In genomic region chr12:104672501-104673265, GRCh38 we compare ENCODE assay signal across 10 cellular contexts.
DNase-seq lines count a peak whose midpoint lies in the region; ATAC-seq and TF ChIP-seq lines count a peak whose summit lies in the region.
"Had no signal": no experiment of that assay in that cellular context is flagged by ENCODE, and none has a peak within 500 bp of the region (broad histone marks: within the 10 kb centered on the region; RNA-seq: fewer than 3 reads in every experiment).

No MANE protein-coding gene starts in this region.

- no peaks in the 10 kb centered on the region for H3K27me3 Mint-ChIP-seq in activated CD4-positive, alpha-beta T cell treated with anti-CD3 and anti-CD28 coated beads, Interleukin-2, amount 10 ng/mL, durations not matched to agents 24 days and 14 days

- no peak overlapping the region for H3K4me3 ChIP-seq in thyroid gland (replicated peaks in 1 of 3)
- H3K4me3 ChIP-seq: body of pancreas, pancreas had no signal

- H3K9me3 ChIP-seq in thyroid gland = no peaks in the 10 kb centered on the region
- H3K9me3 ChIP-seq: body of pancreas, pancreas had no signal

- H3K4me1 Mint-ChIP-seq in activated CD4-positive, alpha-beta T cell treated with anti-CD3 and anti-CD28 coated beads, Interleukin-2, amount 10 ng/mL, durations not matched to agents 24 days and 14 days = peaks cover 70% of the 10 kb centered on the region

- H3K27ac ChIP-seq in thyroid gland = peak overlapping the region; percentile 87 to 96 (median 90)

- CTCF ChIA-PET in HEK293T (lab: Yijun Ruan, JAX) = interaction anchor here (1.3 kb wide), 1 partner anchor 291 kb away, joined by 3 read pairs; no protein-coding TSS in a partner anchor

- no peaks in the 10 kb centered on the region for H3K27me3 ChIP-seq in thyroid gland
- H3K27me3 ChIP-seq: body of pancreas, pancreas had no signal

- no peak for DNase-seq in activated CD4-positive, alpha-beta T cell treated with anti-CD3 and anti-CD28 coated beads, Interleukin-2, amount 10 ng/mL, durations not matched to agents 24 days and 14 days
- no peak for DNase-seq in activated CD4-positive, alpha-beta T cell treated with anti-CD3 and anti-CD28 coated beads for 48 hours
- DNase-seq in astrocyte of the hippocampus (ENCODE audit: low read depth, low spot score) (peak; percentile 35), kidney glomerular epithelial cell (lab: John Stamatoyannopoulos, UW) (peak; percentile 96), thyroid gland (peak; percentile 86 to 90), HEK293T (ENCODE audit: extremely low spot score) (no peak)
- DNase-seq in activated CD8-positive, alpha-beta memory T cell treated with anti-CD3 and anti-CD28 coated beads, Interleukin-2, amount 50 U/mL, for 48 hours = no peak

- H3K9me3 Mint-ChIP-seq in activated CD4-positive, alpha-beta T cell treated with anti-CD3 and anti-CD28 coated beads, Interleukin-2, amount 10 ng/mL, durations not matched to agents 24 days and 14 days = no peaks in the 10 kb centered on the region

- peaks cover 42 to 52% of the 10 kb centered on the region in 2 donors for H3K4me1 ChIP-seq in thyroid gland

- 62% methylated on average over 8 to 9 of the region's 10 CpGs for WGBS in thyroid gland, 2 donors

- TF ChIP-seq CTCF in thyroid gland (IDR thresholded peaks at IDR 0.05) = no peak

- POLR2A ChIA-PET in HEK293T (lab: Yijun Ruan, JAX) = no interaction called here

- no peak for TF ChIP-seq POLR2A in thyroid gland (IDR thresholded peaks at IDR 0.05)

- no peak overlapping the region for H3K4me3 Mint-ChIP-seq in activated CD4-positive, alpha-beta T cell treated with anti-CD3 and anti-CD28 coated beads, Interleukin-2, amount 10 ng/mL, durations not matched to agents 24 days and 14 days

- no peaks in the 10 kb centered on the region for H3K36me3 ChIP-seq in thyroid gland
- H3K36me3 ChIP-seq: pancreas had no signal

- H3K27ac Mint-ChIP-seq in activated CD4-positive, alpha-beta T cell treated with anti-CD3 and anti-CD28 coated beads, Interleukin-2, amount 10 ng/mL, durations not matched to agents 24 days and 14 days = peak overlapping the region; percentile 89

- peaks cover 10% of the 10 kb centered on the region for H3K36me3 Mint-ChIP-seq in activated CD4-positive, alpha-beta T cell treated with anti-CD3 and anti-CD28 coated beads, Interleukin-2, amount 10 ng/mL, durations not matched to agents 24 days and 14 days (ENCODE audit: low read depth)

- intact Hi-C loops in activated CD4-positive, alpha-beta T cell treated with anti-CD3 and anti-CD28 coated beads, Interleukin-2, amount 10 ng/mL, durations not matched to agents 24 days and 14 days (cut with micrococcal nuclease) = loop anchor here (5.0 kb wide), 3 partner anchors 175 to 385 kb away; partner anchors contain the start of gene SLC41A2
- intact Hi-C loops in thyroid gland (cut with DNase I) = loop anchor here (10.0 kb wide), 1 partner anchor 52 kb away; no protein-coding TSS in a partner anchor

- no peak for ATAC-seq in GM19035 (IDR thresholded peaks at IDR 0.05; ENCODE audit: unreplicated experiment)

TF ChIP-seq in HEK293T, 16 proteins besides CTCF, POLR2A, EP300 and RAD21:
- no peak for TF ChIP-seq L3MBTL2 (conservative IDR thresholded peaks at IDR 0.05)
- no peak for TF ChIP-seq TARDBP (IDR thresholded peaks at IDR 0.05)
- no peak for TF ChIP-seq ELF4 (IDR thresholded peaks at IDR 0.05)
- TF ChIP-seq FOXM1 (IDR thresholded peaks at IDR 0.05; ENCODE audit: borderline replicate concordance) = no peak
- TF ChIP-seq ARNT (IDR thresholded peaks at IDR 0.05) = no peak
- TF ChIP-seq FOXK2 (IDR thresholded peaks at IDR 0.05) = no peak
- no peak for TF ChIP-seq ZNF384 (IDR thresholded peaks at IDR 0.05)
- TF ChIP-seq HDGF (IDR thresholded peaks at IDR 0.05; ENCODE audit: borderline replicate concordance) = no peak
- TF ChIP-seq SUZ12 (IDR thresholded peaks at IDR 0.05) = no peak
- TF ChIP-seq BHLHE40 (IDR thresholded peaks at IDR 0.05; ENCODE audit: borderline replicate concordance) = no peak
TF ChIP-seq in HEK293T: peak in this region for 0.

Comparison
In these comparisons a context has a peak if more than half of its experiments do, and no peak if none do; other contexts are left out.
1. DNase-seq: peak in astrocyte of the hippocampus (single experiment), kidney glomerular epithelial cell (single experiment) and thyroid gland (2 of 2); none in activated CD4-positive, alpha-beta T cell treated with anti-CD3 and anti-CD28 coated beads, Interleukin-2, amount 10 ng/mL, durations not matched to agents 24 days and 14 days (single experiment), activated CD4-positive, alpha-beta T cell treated with anti-CD3 and anti-CD28 coated beads for 48 hours (single experiment), HEK293T (single experiment) and activated CD8-positive, alpha-beta memory T cell treated with anti-CD3 and anti-CD28 coated beads, Interleukin-2, amount 50 U/mL, for 48 hours (single experiment).